In the genomic region with DNA sequence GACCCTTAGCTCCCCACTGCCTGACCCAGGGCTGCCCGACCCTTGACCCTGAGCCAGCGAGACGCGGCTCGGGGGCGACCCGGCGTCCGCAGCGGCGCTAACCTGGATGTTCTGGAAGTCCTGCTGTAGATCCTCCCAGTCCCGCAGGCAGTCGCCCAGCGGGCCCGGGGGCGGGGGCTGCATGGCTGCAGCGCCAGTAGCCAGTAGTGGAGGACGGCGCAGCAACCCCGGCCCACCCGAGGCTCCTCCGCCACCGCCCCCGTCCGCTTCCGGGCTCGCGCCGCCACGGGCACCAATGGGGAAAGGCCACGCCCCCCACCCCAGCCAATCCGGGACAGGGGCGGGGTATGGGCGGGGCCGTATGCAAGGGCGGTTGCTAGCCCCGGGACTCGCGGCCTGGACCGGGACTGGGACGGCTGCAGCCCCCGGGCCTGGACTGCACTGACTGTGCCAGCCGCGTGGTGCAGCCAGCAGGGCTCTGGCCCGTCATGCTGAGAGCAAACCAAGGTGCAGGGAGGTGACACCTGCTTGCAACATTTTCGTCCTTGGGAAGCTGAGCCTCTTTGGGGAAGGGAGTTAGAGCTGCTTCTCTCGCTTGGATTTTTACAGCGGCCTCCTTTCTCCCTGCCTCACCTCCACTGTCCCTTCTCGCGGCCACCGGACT, we compare ENCODE assay signal across 1 cellular context.
TF ChIP-seq lines count a peak whose summit lies in the region.

TSS of gene TMEM120A (minus strand) at position 208 of the 664 bp plus-strand sequence. CDS start at position 183, 25 bp downstream.

TF ChIP-seq in HEK293, 187 proteins besides CTCF, POLR2A, EP300 and RAD21 (continued from another document and continues in another):
- TF ChIP-seq ZBTB49 (tag by site-specific recombination; IDR thresholded peaks at IDR 0.05; ENCODE audit: low read depth) (no peak), FEZF1 (tag by site-specific recombination; IDR thresholded peaks at IDR 0.05) (no peak), KLF16 (tag by site-specific recombination; IDR thresholded peaks at IDR 0.05) (no peak), ZNF626 (tag by site-specific recombination; IDR thresholded peaks at IDR 0.05) (no peak), ZNF664 (tag by site-specific recombination; IDR thresholded peaks at IDR 0.05) (no peak), ZNF768 (tag by site-specific recombination; IDR thresholded peaks at IDR 0.05) (no peak), ZNF623 (tag by site-specific recombination; IDR thresholded peaks at IDR 0.05) (no peak), ZNF677 (tag by site-specific recombination; IDR thresholded peaks at IDR 0.05) (no peak), ZNF280C (tag by site-specific recombination; IDR thresholded peaks at IDR 0.05) (no peak), ZBTB6 (tag by site-specific recombination; IDR thresholded peaks at IDR 0.05) (no peak), ZIC2 (tag by site-specific recombination; IDR thresholded peaks at IDR 0.05) (peak; percentile 75), YY2 (tag by site-specific recombination; IDR thresholded peaks at IDR 0.05) (no peak), ZNF341 (tag by site-specific recombination; IDR thresholded peaks at IDR 0.05; ENCODE audit: low read depth) (0 out of 2 replicates have a peak, but pooled peaks have one; percentile 25), KLF7 (tag by site-specific recombination; IDR thresholded peaks at IDR 0.05; ENCODE audit: borderline replicate concordance) (no peak), ZNF560 (tag by site-specific recombination; IDR thresholded peaks at IDR 0.05; ENCODE audit: borderline replicate concordance) (no peak), TCF7L2 (IDR thresholded peaks at IDR 0.05; ENCODE audit: borderline replicate concordance, low read depth, low read length) (no peak), ZSCAN5A (tag by site-specific recombination; IDR thresholded peaks at IDR 0.05) (no peak), ZNF776 (tag by site-specific recombination; IDR thresholded peaks at IDR 0.05; ENCODE audit: borderline replicate concordance) (no peak), KLF8 (tag by site-specific recombination; IDR thresholded peaks at IDR 0.05) (peak; percentile 90), REPIN1 (tag by site-specific recombination; IDR thresholded peaks at IDR 0.05; ENCODE audit: low read depth) (no peak), ZNF792 (tag by site-specific recombination; IDR thresholded peaks at IDR 0.05) (no peak), ZBTB8A (tag by site-specific recombination; IDR thresholded peaks at IDR 0.05) (0 out of 2 replicates have a peak, but pooled peaks have one; percentile 7), IKZF3 (tag by site-specific recombination; IDR thresholded peaks at IDR 0.05) (no peak), ZNF791 (tag by site-specific recombination; IDR thresholded peaks at IDR 0.05) (no peak), ZNF248 (tag by site-specific recombination; IDR thresholded peaks at IDR 0.05) (no peak), ZBTB21 (tag by site-specific recombination; IDR thresholded peaks at IDR 0.05) (no peak), ZNF521 (tag by site-specific recombination; IDR thresholded peaks at IDR 0.05) (no peak), ZNF202 (tag by site-specific recombination; IDR thresholded peaks at IDR 0.05; ENCODE audit: borderline replicate concordance) (no peak), YY1 (tag by site-specific recombination; IDR thresholded peaks at IDR 0.05) (no peak), ZNF398 (tag by site-specific recombination; IDR thresholded peaks at IDR 0.05) (no peak), ZNF223 (tag by site-specific recombination; IDR thresholded peaks at IDR 0.05) (0 out of 2 replicates have a peak, but pooled peaks have one; percentile 20), ZSCAN23 (tag by site-specific recombination; IDR thresholded peaks at IDR 0.05) (no peak), ZNF843 (tag by site-specific recombination; IDR thresholded peaks at IDR 0.05) (no peak; the same call in 1 of the 2 replicates), GLI4 (tag by site-specific recombination; IDR thresholded peaks at IDR 0.05) (no peak)
- TF ChIP-seq, protein P1, sequence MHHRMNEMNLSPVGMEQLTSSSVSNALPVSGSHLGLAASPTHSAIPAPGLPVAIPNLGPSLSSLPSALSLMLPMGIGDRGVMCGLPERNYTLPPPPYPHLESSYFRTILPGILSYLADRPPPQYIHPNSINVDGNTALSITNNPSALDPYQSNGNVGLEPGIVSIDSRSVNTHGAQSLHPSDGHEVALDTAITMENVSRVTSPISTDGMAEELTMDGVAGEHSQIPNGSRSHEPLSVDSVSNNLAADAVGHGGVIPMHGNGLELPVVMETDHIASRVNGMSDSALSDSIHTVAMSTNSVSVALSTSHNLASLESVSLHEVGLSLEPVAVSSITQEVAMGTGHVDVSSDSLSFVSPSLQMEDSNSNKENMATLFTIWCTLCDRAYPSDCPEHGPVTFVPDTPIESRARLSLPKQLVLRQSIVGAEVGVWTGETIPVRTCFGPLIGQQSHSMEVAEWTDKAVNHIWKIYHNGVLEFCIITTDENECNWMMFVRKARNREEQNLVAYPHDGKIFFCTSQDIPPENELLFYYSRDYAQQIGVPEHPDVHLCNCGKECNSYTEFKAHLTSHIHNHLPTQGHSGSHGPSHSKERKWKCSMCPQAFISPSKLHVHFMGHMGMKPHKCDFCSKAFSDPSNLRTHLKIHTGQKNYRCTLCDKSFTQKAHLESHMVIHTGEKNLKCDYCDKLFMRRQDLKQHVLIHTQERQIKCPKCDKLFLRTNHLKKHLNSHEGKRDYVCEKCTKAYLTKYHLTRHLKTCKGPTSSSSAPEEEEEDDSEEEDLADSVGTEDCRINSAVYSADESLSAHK (tag by site-specific recombination; IDR thresholded peaks at IDR 0.05) = no peak
- TF ChIP-seq, protein P2, sequence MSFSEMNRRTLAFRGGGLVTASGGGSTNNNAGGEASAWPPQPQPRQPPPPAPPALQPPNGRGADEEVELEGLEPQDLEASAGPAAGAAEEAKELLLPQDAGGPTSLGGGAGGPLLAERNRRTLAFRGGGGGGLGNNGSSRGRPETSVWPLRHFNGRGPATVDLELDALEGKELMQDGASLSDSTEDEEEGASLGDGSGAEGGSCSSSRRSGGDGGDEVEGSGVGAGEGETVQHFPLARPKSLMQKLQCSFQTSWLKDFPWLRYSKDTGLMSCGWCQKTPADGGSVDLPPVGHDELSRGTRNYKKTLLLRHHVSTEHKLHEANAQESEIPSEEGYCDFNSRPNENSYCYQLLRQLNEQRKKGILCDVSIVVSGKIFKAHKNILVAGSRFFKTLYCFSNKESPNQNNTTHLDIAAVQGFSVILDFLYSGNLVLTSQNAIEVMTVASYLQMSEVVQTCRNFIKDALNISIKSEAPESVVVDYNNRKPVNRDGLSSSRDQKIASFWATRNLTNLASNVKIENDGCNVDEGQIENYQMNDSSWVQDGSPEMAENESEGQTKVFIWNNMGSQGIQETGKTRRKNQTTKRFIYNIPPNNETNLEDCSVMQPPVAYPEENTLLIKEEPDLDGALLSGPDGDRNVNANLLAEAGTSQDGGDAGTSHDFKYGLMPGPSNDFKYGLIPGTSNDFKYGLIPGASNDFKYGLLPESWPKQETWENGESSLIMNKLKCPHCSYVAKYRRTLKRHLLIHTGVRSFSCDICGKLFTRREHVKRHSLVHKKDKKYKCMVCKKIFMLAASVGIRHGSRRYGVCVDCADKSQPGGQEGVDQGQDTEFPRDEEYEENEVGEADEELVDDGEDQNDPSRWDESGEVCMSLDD (tag by site-specific recombination; IDR thresholded peaks at IDR 0.05) = 0 out of 2 replicates have a peak, but pooled peaks have one; percentile 4
- TF ChIP-seq, protein P3, sequence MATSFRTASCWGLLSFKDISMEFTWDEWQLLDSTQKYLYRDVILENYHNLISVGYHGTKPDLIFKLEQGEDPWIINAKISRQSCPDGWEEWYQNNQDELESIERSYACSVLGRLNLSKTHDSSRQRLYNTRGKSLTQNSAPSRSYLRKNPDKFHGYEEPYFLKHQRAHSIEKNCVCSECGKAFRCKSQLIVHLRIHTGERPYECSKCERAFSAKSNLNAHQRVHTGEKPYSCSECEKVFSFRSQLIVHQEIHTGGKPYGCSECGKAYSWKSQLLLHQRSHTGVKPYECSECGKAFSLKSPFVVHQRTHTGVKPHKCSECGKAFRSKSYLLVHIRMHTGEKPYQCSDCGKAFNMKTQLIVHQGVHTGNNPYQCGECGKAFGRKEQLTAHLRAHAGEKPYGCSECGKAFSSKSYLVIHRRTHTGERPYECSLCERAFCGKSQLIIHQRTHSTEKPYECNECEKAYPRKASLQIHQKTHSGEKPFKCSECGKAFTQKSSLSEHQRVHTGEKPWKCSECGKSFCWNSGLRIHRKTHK (tag by site-specific recombination; IDR thresholded peaks at IDR 0.05) = no peak
- TF ChIP-seq, protein P4, sequence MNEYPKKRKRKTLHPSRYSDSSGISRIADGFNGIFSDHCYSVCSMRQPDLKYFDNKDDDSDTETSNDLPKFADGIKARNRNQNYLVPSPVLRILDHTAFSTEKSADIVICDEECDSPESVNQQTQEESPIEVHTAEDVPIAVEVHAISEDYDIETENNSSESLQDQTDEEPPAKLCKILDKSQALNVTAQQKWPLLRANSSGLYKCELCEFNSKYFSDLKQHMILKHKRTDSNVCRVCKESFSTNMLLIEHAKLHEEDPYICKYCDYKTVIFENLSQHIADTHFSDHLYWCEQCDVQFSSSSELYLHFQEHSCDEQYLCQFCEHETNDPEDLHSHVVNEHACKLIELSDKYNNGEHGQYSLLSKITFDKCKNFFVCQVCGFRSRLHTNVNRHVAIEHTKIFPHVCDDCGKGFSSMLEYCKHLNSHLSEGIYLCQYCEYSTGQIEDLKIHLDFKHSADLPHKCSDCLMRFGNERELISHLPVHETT (tag by site-specific recombination; IDR thresholded peaks at IDR 0.05) = no peak
- TF ChIP-seq, protein P5, sequence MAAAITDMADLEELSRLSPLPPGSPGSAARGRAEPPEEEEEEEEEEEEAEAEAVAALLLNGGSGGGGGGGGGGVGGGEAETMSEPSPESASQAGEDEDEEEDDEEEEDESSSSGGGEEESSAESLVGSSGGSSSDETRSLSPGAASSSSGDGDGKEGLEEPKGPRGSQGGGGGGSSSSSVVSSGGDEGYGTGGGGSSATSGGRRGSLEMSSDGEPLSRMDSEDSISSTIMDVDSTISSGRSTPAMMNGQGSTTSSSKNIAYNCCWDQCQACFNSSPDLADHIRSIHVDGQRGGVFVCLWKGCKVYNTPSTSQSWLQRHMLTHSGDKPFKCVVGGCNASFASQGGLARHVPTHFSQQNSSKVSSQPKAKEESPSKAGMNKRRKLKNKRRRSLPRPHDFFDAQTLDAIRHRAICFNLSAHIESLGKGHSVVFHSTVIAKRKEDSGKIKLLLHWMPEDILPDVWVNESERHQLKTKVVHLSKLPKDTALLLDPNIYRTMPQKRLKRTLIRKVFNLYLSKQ (tag by site-specific recombination; IDR thresholded peaks at IDR 0.05; ENCODE audit: borderline replicate concordance) = no peak
